20 cellular contexts compared by ENCODE assay signal in genomic region chr22:49943771-49944398, GRCh38. TPM values are rescaled to one million over a fixed set of nuclear protein-coding genes. Genes with fewer than 3 reads are reported as not detected.
DNase-seq lines count a peak whose midpoint lies in the region; ATAC-seq, FAIRE-seq and TF ChIP-seq lines count a peak whose summit lies in the region.
"Had no signal": no experiment of that assay in that cellular context is flagged by ENCODE, and none has a peak within 500 bp of the region (broad histone marks: within the 10 kb centered on the region; RNA-seq: fewer than 3 reads in every experiment).

No MANE protein-coding gene starts in this region.

- H3K56ac ChIP-seq in IMR-90 (ENCODE audit: extremely low read depth, insufficient read depth, low read length): no peak overlapping the region

- peak overlapping the region; percentile 65 for H2AK9ac ChIP-seq in IMR-90 (replicated peaks; ENCODE audit: low read depth, low read length, poor library complexity)

- no TSS peak for BruUV-seq in IMR-90 (replicated peaks; lab: Mats Ljungman, UMichigan)
- BruUV-seq in K562 (replicated peaks; lab: Mats Ljungman, UMichigan): no TSS peak

- H3K18ac ChIP-seq in IMR-90 (ENCODE audit: low read depth, low read length): no peak overlapping the region

- H3K9me1 ChIP-seq in IMR-90 (ENCODE audit: insufficient read depth, low read length) (no peaks in the 10 kb centered on the region), K562 (ENCODE audit: control insufficient read depth, insufficient read depth, low read length) (no peaks in the 10 kb centered on the region)

- H4K91ac ChIP-seq in IMR-90 (ENCODE audit: insufficient read depth, low read depth, low read length): no peak overlapping the region; the same call in 1 of the 2 replicates

- intact Hi-C loops in IMR-90 (cut with micrococcal nuclease): no loop called here
- intact Hi-C loops in K562 (cut with micrococcal nuclease): no loop called here
- intact Hi-C loops in psoas muscle (cut with DNase I): no loop called here
- intact Hi-C loops in tibial artery (cut with DNase I; ENCODE audit: low total_unique reads): no loop called here

- no peak overlapping the region; the same call in 1 of the 2 replicates for H2AK5ac ChIP-seq in IMR-90 (ENCODE audit: low read depth, low read length)

- in situ Hi-C loops in IMR-90 (cut with MboI; ENCODE audit: low sequenced_read_pairs): no loop called here
- in situ Hi-C loops in K562 (cut with MboI): no loop called here

- H3K9ac ChIP-seq in IMR-90 (ENCODE audit: low read depth, low read length) (no peak overlapping the region), K562 (ENCODE audit: insufficient read depth in 1 of 2, low read depth in 2 of 2, low read length in 2 of 2) (0 out of 4 replicates have a peak overlapping the region, but pooled peaks of 1 of the 2 experiments have one; percentile 7)
- H3K9ac ChIP-seq: neural progenitor cell had no signal

- no peaks in the 10 kb centered on the region for H4K20me1 ChIP-seq in IMR-90 (ENCODE audit: insufficient read depth, low read length)
- no peaks in the 10 kb centered on the region for H4K20me1 ChIP-seq in K562 (replicated peaks; ENCODE audit: control insufficient read depth, insufficient read depth, low read length)

- no peak overlapping the region for H2BK5ac ChIP-seq in IMR-90 (ENCODE audit: low read depth, low read length, poor library complexity, severe bottlenecking)

- H2BK15ac ChIP-seq in IMR-90 (ENCODE audit: low read depth, low read length): no peak overlapping the region

- H3K27ac ChIP-seq in IMR-90 (ENCODE audit: insufficient read depth, low read length) (no peak overlapping the region), K562 (ENCODE audit: extremely low read depth, low read depth, low read length) (peak overlapping the region; percentile 68; the same call in 1 of the 3 replicates), psoas muscle (peak overlapping the region; percentile 53), tibial artery (no peak overlapping the region)
- H3K27ac ChIP-seq: dorsolateral prefrontal cortex, neural progenitor cell, testis had no signal

- H3K4me1 ChIP-seq in IMR-90 (ENCODE audit: control insufficient read depth, insufficient read depth, low read length) (no peaks in the 10 kb centered on the region), K562 (replicated peaks in 1 of 2; ENCODE audit: control insufficient read depth in 2 of 2, insufficient read depth in 2 of 2, low read length in 2 of 2) (peaks cover 8 to 66% of the 10 kb centered on the region in 2 experiments; a peak in 3 of 5 replicates), psoas muscle (no peaks in the 10 kb centered on the region), tibial artery (peaks cover 0 to 11% (median 0%) of the 10 kb centered on the region in 4 donors)

- H3K4ac ChIP-seq in IMR-90 (ENCODE audit: low read depth, low read length): no peak overlapping the region

- WGBS in IMR-90 (ENCODE audit: extremely low coverage in 2 of 2, insufficient read length in 1 of 2), 2 experiments: 90% methylated on average over 9 of the region's 25 CpGs; no CpG with 5 or more reads in 1 of the 2 experiments
- WGBS in K562 (ENCODE audit: insufficient coverage, low coverage, missing lambda C conversion rate): 90% methylated on average over 12 of the region's 25 CpGs
- 82 to 90% (median 84%) methylated on average over 24 to 25 of the region's 25 CpGs for WGBS in psoas muscle, 3 donors

- H2BK120ac ChIP-seq in IMR-90 (ENCODE audit: low read depth, low read length): no peak overlapping the region

- no peaks in the 10 kb centered on the region for H3K79me2 ChIP-seq in K562 (ENCODE audit: control insufficient read depth, insufficient read depth, low read length)

- H4K8ac ChIP-seq in IMR-90 (ENCODE audit: low read depth in 2 of 2, low read length in 2 of 2): no peak overlapping the region

- TF ChIP-seq RAD21 in IMR-90 (IDR thresholded peaks at IDR 0.05; ENCODE audit: low read length) (no peak), K562 (CRISPR knock-in tag; conservative IDR thresholded peaks at IDR 0.05 in 1 of 2, IDR thresholded peaks at IDR 0.05 in 1 of 2) (no peak)

- H3K36me3 ChIP-seq in IMR-90 (ENCODE audit: control insufficient read depth, insufficient read depth, low read length) (no peaks in the 10 kb centered on the region), K562 (ENCODE audit: control insufficient read depth, insufficient read depth, low read length) (no peaks in the 10 kb centered on the region), psoas muscle (ENCODE audit: insufficient read depth in 1 of 2, low read depth in 1 of 2) (no peaks in the 10 kb centered on the region), tibial artery (no peaks in the 10 kb centered on the region)
- H3K36me3 ChIP-seq: neural progenitor cell had no signal

- no peak overlapping the region for H3K23ac ChIP-seq in IMR-90 (ENCODE audit: low read depth, low read length)

- H2BK20ac ChIP-seq in IMR-90 (ENCODE audit: low read depth, low read length): no peak overlapping the region

- dilution Hi-C loops in IMR-90 (cut with HindIII; ENCODE audit: low sequenced_read_pairs, unreplicated experiment): no loop called here

- H3K27me3 ChIP-seq in IMR-90 (ENCODE audit: control insufficient read depth, insufficient read depth, low read length) (no peaks in the 10 kb centered on the region), K562 (ENCODE audit: control insufficient read depth in 2 of 2, insufficient read depth in 2 of 2, low read length in 2 of 2) (no peaks in the 10 kb centered on the region), psoas muscle (ENCODE audit: insufficient read depth in 3 of 3, low read length in 2 of 3) (no peaks in the 10 kb centered on the region), tibial artery (no peaks in the 10 kb centered on the region)
- H3K27me3 ChIP-seq: dorsolateral prefrontal cortex, neural progenitor cell, testis had no signal

- TF ChIP-seq CTCF in IMR-90 (conservative IDR thresholded peaks at IDR 0.05; ENCODE audit: low read depth, low read length) (no peak), K562 (IDR thresholded peaks at IDR 0.05 in 2 of 3, conservative IDR thresholded peaks at IDR 0.05 in 1 of 3; ENCODE audit: insufficient read depth in 2 of 3, low read depth in 1 of 3, low read length in 3 of 3) (no peak), psoas muscle (IDR thresholded peaks at IDR 0.05) (no peak), tibial artery (IDR thresholded peaks at IDR 0.05) (no peak)

- H3K4me3 ChIP-seq in IMR-90 (ENCODE audit: insufficient read depth, low read depth, low read length) (no peak overlapping the region), K562 (no peak overlapping the region), psoas muscle (no peak overlapping the region), tibial artery (no peak overlapping the region)
- H3K4me3 ChIP-seq: dorsolateral prefrontal cortex, neural progenitor cell, testis had no signal

- H3K14ac ChIP-seq in IMR-90 (replicated peaks; ENCODE audit: low read depth, low read length): no peak overlapping the region

- POLR2A ChIA-PET in IMR-90 (lab: Charles Lee; ENCODE audit: unreplicated experiment): no interaction called here
- POLR2A ChIA-PET in K562 (lab: Yijun Ruan, JAX): interaction anchor here (0.6 to 0.9 kb wide), 2 partner anchors 15 to 16 kb away, joined by 3 to 5 read pairs; no protein-coding TSS in a partner anchor

- H3K4me2 ChIP-seq in IMR-90 (ENCODE audit: low read depth, low read length) (no peak overlapping the region), K562 (ENCODE audit: insufficient read depth, low read length) (no peak overlapping the region)
- H3K4me2 ChIP-seq: neural progenitor cell had no signal

- H3K79me1 ChIP-seq in IMR-90 (ENCODE audit: low read depth in 1 of 2, low read length in 2 of 2): no peaks in the 10 kb centered on the region

- H3K9me3 ChIP-seq in IMR-90 (ENCODE audit: control insufficient read depth, insufficient read depth, low read length) (no peaks in the 10 kb centered on the region), K562 (replicated peaks; ENCODE audit: control insufficient read depth, insufficient read depth, low read depth, low read length) (no peaks in the 10 kb centered on the region), psoas muscle (no peaks in the 10 kb centered on the region), tibial artery (no peaks in the 10 kb centered on the region)
- H3K9me3 ChIP-seq: testis had no signal

- TF ChIP-seq POLR2A in IMR-90 (IDR thresholded peaks at IDR 0.05; ENCODE audit: low read depth, low read length) (no peak), K562 (conservative IDR thresholded peaks at IDR 0.05) (no peak)

- no peak overlapping the region for H4K5ac ChIP-seq in IMR-90 (ENCODE audit: low read depth, low read length)

- FAIRE-seq in K562 (lab: Jason Lieb, UNC): no peak
- FAIRE-seq: A204.1 had no signal

- ATAC-seq in IMR-90 (ENCODE audit: low read depth) (no peak), K562 (no peak), psoas muscle (no peak), GM19351 (IDR thresholded peaks at IDR 0.05; ENCODE audit: unreplicated experiment) (no peak)
- ATAC-seq: esophagus mucosa had no signal

- CTCF ChIA-PET in IMR-90 (lab: Yijun Ruan, JAX): no interaction called here
- CTCF ChIA-PET in K562 (lab: Yijun Ruan, JAX; ENCODE audit: low intra/inter-chr PET ratio): no interaction called here

- no peak for TF ChIP-seq EP300 in K562 (IDR thresholded peaks at IDR 0.05; ENCODE audit: low read length)

- H2AFZ ChIP-seq in IMR-90 (replicated peaks; ENCODE audit: low read length, poor library complexity) (no peak overlapping the region), K562 (ENCODE audit: low read depth, low read length) (no peak overlapping the region)
- H2AFZ ChIP-seq: neural progenitor cell had no signal

- DNase-seq in DMS 273 (lab: John Stamatoyannopoulos, UW; ENCODE audit: unreplicated experiment) (peak; percentile 30), DMS 273 treated with DMSO at 0.1 percent for 48 hours (lab: John Stamatoyannopoulos, UW) (no peak), IMR-90 (no peak), K562 (ENCODE audit: extremely low read depth in 1 of 4, low spot score in 3 of 4) (no peak), psoas muscle (no peak), tibial artery (no peak), A172 (ENCODE audit: low spot score) (no peak)
- DNase-seq: activated gamma-delta T cell; CD8-positive, alpha-beta memory T cell; dorsolateral prefrontal cortex; mammary epithelial cell; NCI-H1048; NCI-H748 treated with DMSO at 0.1 percent for 48 hours; retina; stimulated activated CD4-positive, alpha-beta T cell treated with anti-CD3 and anti-CD28 coated beads, Interleukin-2, amount 100 ng/mL, for 24 hours; testis had no signal

RNA-seq across cellular contexts. Expression of gene PIM3, which starts 16.7 kb away (rescaled TPM):
- 8.6 and 10.3 TPM in 2 replicates for total RNA-seq in IMR-90 (2012; rRNA removed)
- 24.7 and 28.6 TPM in 2 replicates for polyA plus RNA-seq in IMR-90 (2012; rRNA removed)
- polyA plus RNA-seq in IMR-90 (2012; cell fraction: cytosol; rRNA removed): 31.4 and 45.1 TPM in 2 replicates
- polyA plus RNA-seq in IMR-90 (2012; cell fraction: nucleus; rRNA removed; ENCODE audit: low replicate concordance): 37.2 and 85.2 TPM in 2 replicates
- total RNA-seq in K562 (2011; cell fraction: chromatin; rRNA removed; ENCODE audit: low replicate concordance): 8.4 and 19.1 TPM in 2 replicates
- 31.2 and 35.0 TPM in 2 replicates for total RNA-seq in K562 (2011; cell fraction: nucleolus; rRNA removed)
- 9.8 and 13.2 TPM in 2 replicates for total RNA-seq in K562 (2011; cell fraction: nucleoplasm; rRNA removed)
- 37.0 and 41.1 TPM in 2 replicates for total RNA-seq in K562 (2014; rRNA removed)
- 4.2 and 4.3 TPM in 2 replicates for total RNA-seq in K562 (2014; rRNA removed; fragmentation: Illumina TruSeq; extraction: Trizol)
- 11.9 and 13.8 TPM in 2 replicates for total RNA-seq in K562 (2015; rRNA removed; fragmentation: Illumina TruSeq; extraction: Trizol)
- total RNA-seq in K562 (2021): 40.5 and 41.3 TPM in 2 replicates
- polyA plus RNA-seq in K562 (2011; rRNA removed): 5.3 and 8.0 TPM in 2 replicates
- 13.4 and 28.9 TPM in 2 replicates for polyA plus RNA-seq in K562 (2011; cell fraction: cytosol; rRNA removed)
- 36.6 and 49.9 TPM in 2 replicates for polyA plus RNA-seq in K562 (2011; cell fraction: nucleus; rRNA removed)
- polyA plus RNA-seq in K562 (2012): 18.0 and 35.9 TPM in 2 replicates
- polyA plus RNA-seq in K562 (2014; fragmentation: Illumina TruSeq; extraction: Trizol): 4.4 and 11.4 TPM in 2 replicates
- under 1 TPM; 0.24 to 0.57 TPM for polyA plus RNA-seq in K562 (2014; fragmentation: Nextera tagmentation; extraction: Ambion mirVana)
- polyA plus RNA-seq in K562 (2014; rRNA removed): 34.1 and 35.4 TPM in 2 replicates
- polyA minus RNA-seq in K562 (2011; rRNA and poly(A)+ RNA removed): 0.99 and 1.4 TPM in 2 replicates
- polyA minus RNA-seq in K562 (2011; cell fraction: cytosol; rRNA and poly(A)+ RNA removed): 7.1 and 7.7 TPM in 2 replicates
- 10.2 and 10.6 TPM in 2 replicates for polyA minus RNA-seq in K562 (2011; cell fraction: nucleus; rRNA and poly(A)+ RNA removed)
- 100 to 1,000 TPM in 2 of 4 donors, 10 to 100 TPM in 2; 40.5 to 128 (median 84.5) TPM for total RNA-seq in psoas muscle
- 10 to 100 TPM; 66.4 to 84.5 (median 79.0) TPM for polyA plus RNA-seq in psoas muscle
- 41.7 and 48.7 TPM in 2 replicates for total RNA-seq in A172 (2014; rRNA removed; shearing (Covaris generic))

RNA-seq across cellular contexts. Expression of gene CRELD2, which starts 25.5 kb away (rescaled TPM):
- total RNA-seq in IMR-90 (2012; rRNA removed) (36.1 and 36.2 TPM in 2 replicates), K562 (2014; rRNA removed) (25.3 and 33.2 TPM in 2 replicates), K562 (2014; rRNA removed; fragmentation: Illumina TruSeq; extraction: Trizol) (4.9 and 6.3 TPM in 2 replicates), K562 (2015; rRNA removed; fragmentation: Illumina TruSeq; extraction: Trizol) (10.1 and 10.7 TPM in 2 replicates), K562 (2021) (19.5 and 19.8 TPM in 2 replicates), psoas muscle (10 to 100 TPM in 3 of 4 donors, 1 to 10 TPM in 1; 9.9 to 14.0 (median 11.5) TPM)
- polyA plus RNA-seq in IMR-90 (2012; rRNA removed) (70.7 and 82.0 TPM in 2 replicates), K562 (2011; rRNA removed) (8.8 and 12.4 TPM in 2 replicates), K562 (2014; fragmentation: Illumina TruSeq; extraction: Trizol) (6.3 and 9.3 TPM in 2 replicates), K562 (2014; fragmentation: Nextera tagmentation; extraction: Ambion mirVana) (1 to 10 TPM in 1 of 2 experiments, under 1 TPM in 1; 0.96 to 1.5 TPM), K562 (2014; rRNA removed) (19.9 and 22.4 TPM in 2 replicates), psoas muscle (10 to 100 TPM in 2 of 3 donors, 1 to 10 TPM in 1; 8.8 to 14.1 (median 11.6) TPM)
- polyA plus RNA-seq in IMR-90 (2012; cell fraction: cytosol; rRNA removed): 110 and 153 TPM in 2 replicates
- polyA plus RNA-seq in IMR-90 (2012; cell fraction: nucleus; rRNA removed; ENCODE audit: low replicate concordance): 79.2 and 119 TPM in 2 replicates
- 25.0 and 46.1 TPM in 2 replicates for total RNA-seq in K562 (2011; cell fraction: chromatin; rRNA removed; ENCODE audit: low replicate concordance)
- total RNA-seq in K562 (2011; cell fraction: nucleolus; rRNA removed): 45.8 and 49.4 TPM in 2 replicates
- 32.0 and 37.3 TPM in 2 replicates for total RNA-seq in K562 (2011; cell fraction: nucleoplasm; rRNA removed)
- polyA plus RNA-seq in K562 (2011; cell fraction: cytosol; rRNA removed): 12.4 and 16.3 TPM in 2 replicates
- 34.7 and 37.7 TPM in 2 replicates for polyA plus RNA-seq in K562 (2011; cell fraction: nucleus; rRNA removed)
- 18.1 and 28.6 TPM in 2 replicates for polyA plus RNA-seq in K562 (2012)
- polyA minus RNA-seq in K562 (2011; rRNA and poly(A)+ RNA removed): 2.1 and 2.4 TPM in 2 replicates
- 5.1 and 6.0 TPM in 2 replicates for polyA minus RNA-seq in K562 (2011; cell fraction: cytosol; rRNA and poly(A)+ RNA removed)
- 5.1 and 5.8 TPM in 2 replicates for polyA minus RNA-seq in K562 (2011; cell fraction: nucleus; rRNA and poly(A)+ RNA removed)
- total RNA-seq in A172 (2014; rRNA removed; shearing (Covaris generic)): 41.9 and 48.3 TPM in 2 replicates

RNA-seq across cellular contexts. Expression of gene ALG12, which starts 25.6 kb away (rescaled TPM):
- total RNA-seq in IMR-90 (2012; rRNA removed) (5.6 and 7.2 TPM in 2 replicates), K562 (2014; rRNA removed) (3.4 and 5.8 TPM in 2 replicates), K562 (2014; rRNA removed; fragmentation: Illumina TruSeq; extraction: Trizol) (0.83 and 2.0 TPM in 2 replicates), K562 (2015; rRNA removed; fragmentation: Illumina TruSeq; extraction: Trizol) (3.7 and 3.8 TPM in 2 replicates), K562 (2021) (8.5 and 11.0 TPM in 2 replicates), psoas muscle (10 to 100 TPM in 2 of 4 donors, 1 to 10 TPM in 2; 6.5 to 10.8 (median 8.7) TPM)
- polyA plus RNA-seq in IMR-90 (2012; rRNA removed) (10.9 and 11.2 TPM in 2 replicates), K562 (2011; rRNA removed) (2.6 and 3.9 TPM in 2 replicates), K562 (2014; fragmentation: Illumina TruSeq; extraction: Trizol) (4.0 and 7.3 TPM in 2 replicates), K562 (2014; fragmentation: Nextera tagmentation; extraction: Ambion mirVana) (under 1 TPM; 0.20 to 0.62 TPM), K562 (2014; rRNA removed) (4.9 and 5.8 TPM in 2 replicates), psoas muscle (10 to 100 TPM in 1 of 3 donors, 1 to 10 TPM in 2; 8.0 to 11.0 (median 8.2) TPM)
- 18.8 and 22.7 TPM in 2 replicates for polyA plus RNA-seq in IMR-90 (2012; cell fraction: cytosol; rRNA removed)
- polyA plus RNA-seq in IMR-90 (2012; cell fraction: nucleus; rRNA removed; ENCODE audit: low replicate concordance): 13.5 and 24.8 TPM in 2 replicates
- 6.2 and 18.5 TPM in 2 replicates for total RNA-seq in K562 (2011; cell fraction: chromatin; rRNA removed; ENCODE audit: low replicate concordance)
- total RNA-seq in K562 (2011; cell fraction: nucleolus; rRNA removed): 20.3 and 21.8 TPM in 2 replicates
- 13.6 and 15.7 TPM in 2 replicates for total RNA-seq in K562 (2011; cell fraction: nucleoplasm; rRNA removed)
- 2.9 and 4.5 TPM in 2 replicates for polyA plus RNA-seq in K562 (2011; cell fraction: cytosol; rRNA removed)
- polyA plus RNA-seq in K562 (2011; cell fraction: nucleus; rRNA removed): 14.0 and 20.4 TPM in 2 replicates
- polyA plus RNA-seq in K562 (2012): 8.3 and 9.5 TPM in 2 replicates
- polyA minus RNA-seq in K562 (2011; rRNA and poly(A)+ RNA removed): 2.2 and 3.7 TPM in 2 replicates
- polyA minus RNA-seq in K562 (2011; cell fraction: cytosol; rRNA and poly(A)+ RNA removed): 3.6 and 3.7 TPM in 2 replicates
- polyA minus RNA-seq in K562 (2011; cell fraction: nucleus; rRNA and poly(A)+ RNA removed): 1.4 and 2.8 TPM in 2 replicates
- 8.8 and 10.4 TPM in 2 replicates for total RNA-seq in A172 (2014; rRNA removed; shearing (Covaris generic))

Comparison
In these comparisons a context has a peak if more than half of its experiments do, and no peak if none do; other contexts are left out.
1. H3K27ac ChIP-seq: peak in K562 (single experiment) and psoas muscle (single experiment); none in IMR-90 (single experiment) and tibial artery (0 of 2).